Comparison of ENCODE assay signal across 8 cellular contexts in genomic region chr10:79445217-79445707, GRCh38. TPM values are rescaled to one million over a fixed set of nuclear protein-coding genes. Genes with fewer than 3 reads are reported as not detected.
DNase-seq lines count a peak whose midpoint lies in the region; ATAC-seq and TF ChIP-seq lines count a peak whose summit lies in the region.

TSS of gene ZCCHC24 (minus strand) at chr10:79445624. CDS start at chr10:79445440, 184 bp downstream.

- H3K4me2 ChIP-seq in trophoblast cell (ENCODE audit: low read length), result peak within 1 kb of the TSS; percentile 89

- DNase-seq in HT-29 (ENCODE audit: low spot score), result peak; percentile 37
- DNase-seq in activated T-cell treated with anti-CD3 and anti-CD28 coated beads, Interleukin-2, amount 50 U/mL, for 48 hours, result peak; percentile 55 to 69
- no peak for DNase-seq in cardiac septum (ENCODE audit: low spot score)
- DNase-seq in trophoblast cell, result peak; percentile 44 to 55
- DNase-seq in KG1 (lab: John Stamatoyannopoulos, UW), result no peak
- no peak for DNase-seq in NCI-H1694 (lab: John Stamatoyannopoulos, UW)

- H4K91ac ChIP-seq in trophoblast cell (ENCODE audit: low read depth, low read length), result no peak within 1 kb of the TSS

- H3K9me3 ChIP-seq in trophoblast cell (ENCODE audit: insufficient read depth, low read depth, low read length), result peaks cover 5% of the 10 kb centered on the region

- H2AFZ ChIP-seq in trophoblast cell (ENCODE audit: insufficient read depth, low read length, poor library complexity), result peak within 1 kb of the TSS; percentile 6

- H4K12ac ChIP-seq in trophoblast cell (ENCODE audit: low read depth, low read length), result no peak within 1 kb of the TSS

- no peak within 1 kb of the TSS for H3K14ac ChIP-seq in trophoblast cell (ENCODE audit: low read length)

- peak; percentile 58 for TF ChIP-seq POLR2A in GM15510 (IDR thresholded peaks at IDR 0.05; ENCODE audit: borderline replicate concordance, extremely low read depth, insufficient read length)

- intact Hi-C loops in cardiac septum (cut with DNase I), result loop anchor here (1.0 to 2.0 kb wide), 3 partner anchors 22 to 62 kb away; no protein-coding TSS in a partner anchor

- H3K4me1 ChIP-seq in trophoblast cell (ENCODE audit: control insufficient read depth in 1 of 2, insufficient read depth in 2 of 2, low read length in 2 of 2), result peaks cover 5 to 18% of the 10 kb centered on the region in 2 experiments

- no peak within 1 kb of the TSS for H3K23ac ChIP-seq in trophoblast cell (ENCODE audit: low read length)

- peak within 1 kb of the TSS; percentile 74 for H3K4me3 ChIP-seq in trophoblast cell (ENCODE audit: low read depth, low read length)

- no peaks in the 10 kb centered on the region for H3K79me2 ChIP-seq in trophoblast cell (ENCODE audit: control insufficient read depth, insufficient read depth, low read length, poor library complexity)

- peak within 1 kb of the TSS; percentile 10 for H3K18ac ChIP-seq in trophoblast cell (ENCODE audit: low read length)

- H3K36me3 ChIP-seq in trophoblast cell (ENCODE audit: control insufficient read depth in 1 of 2, insufficient read depth in 2 of 2, low read length in 2 of 2), result no peaks in the 10 kb centered on the region

- no peak within 1 kb of the TSS for H2BK5ac ChIP-seq in trophoblast cell (ENCODE audit: low read depth, low read length, poor library complexity)

- H3K79me1 ChIP-seq in trophoblast cell (ENCODE audit: low read length), result no peaks in the 10 kb centered on the region

- peak within 1 kb of the TSS; percentile 1 for H3K9ac ChIP-seq in trophoblast cell (ENCODE audit: low read length)

- no peak within 1 kb of the TSS for H4K8ac ChIP-seq in trophoblast cell (ENCODE audit: low read depth, low read length)

- no peak within 1 kb of the TSS for H2AK5ac ChIP-seq in trophoblast cell (ENCODE audit: low read length)

- H3K4ac ChIP-seq in trophoblast cell (ENCODE audit: low read depth, low read length), result no peak within 1 kb of the TSS

- H3K27me3 ChIP-seq in trophoblast cell (ENCODE audit: insufficient read depth, low read length), result peaks cover 17% of the 10 kb centered on the region

- peak; percentile 38 for ATAC-seq in GM21526 (IDR thresholded peaks at IDR 0.05; ENCODE audit: low FRiP score, unreplicated experiment)

- H3K27ac ChIP-seq in trophoblast cell (ENCODE audit: low read depth, low read length), result no peak within 1 kb of the TSS

- no CpG with 5 or more reads among the region's 62 CpGs for WGBS in trophoblast cell (ENCODE audit: extremely low coverage, insufficient coverage, insufficient read length)

- no peak within 1 kb of the TSS for H2BK120ac ChIP-seq in trophoblast cell (ENCODE audit: insufficient read depth, low read length, poor library complexity)

- H2BK12ac ChIP-seq in trophoblast cell (ENCODE audit: low read length), result no peak within 1 kb of the TSS

RNA-seq across cellular contexts. Expression of gene ZCCHC24, which starts in this region (rescaled TPM):
- 0.10 TPM in 1 of 2 replicates, not detected in the other for total RNA-seq in HT-29 (2014; rRNA removed; shearing (Covaris generic))
- 56.6 TPM for total RNA-seq in cardiac septum
- polyA plus RNA-seq in trophoblast cell (2013), result 2.8 and 3.0 TPM in 2 replicates

Comparison
In these comparisons a context has a peak if more than half of its experiments do, and no peak if none do; other contexts are left out.
1. RNA of gene ZCCHC24 (total RNA-seq): 56.6 TPM in cardiac septum (single experiment); 0.10 TPM in HT-29; every median in the first group is over 10 times any median in the second.
2. Peak in DNase-seq in HT-29; RNA of the gene not detected or under 1 TPM.
3. DNase-seq: peak in activated T-cell treated with anti-CD3 and anti-CD28 coated beads, Interleukin-2, amount 50 U/mL, for 48 hours (2 of 2) and trophoblast cell (2 of 2); none in cardiac septum (single experiment), KG1 (single experiment) and NCI-H1694 (single experiment).